23 cellular contexts compared by ENCODE assay signal in the genomic region with DNA sequence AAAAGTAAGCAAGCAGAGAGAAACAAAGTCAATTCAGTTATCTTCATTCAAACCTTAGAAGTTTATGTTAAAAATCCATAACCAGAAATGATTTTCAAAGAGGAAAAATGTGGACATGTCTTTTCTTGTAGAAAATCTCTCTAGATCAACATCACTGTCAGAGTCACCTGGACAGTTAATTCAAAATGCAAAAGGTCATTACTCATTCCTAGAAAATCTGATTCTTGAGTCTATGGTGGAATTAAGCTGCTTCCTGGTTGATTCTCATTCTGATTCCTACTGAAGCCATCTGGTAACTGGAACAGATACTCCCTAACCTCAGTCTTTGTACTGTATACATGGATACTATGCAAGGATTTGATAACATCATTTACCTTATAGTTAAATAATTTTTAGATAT.
"Had no signal": no experiment of that assay in that cellular context is flagged by ENCODE, and none has a peak within 500 bp of the region (broad histone marks: within the 10 kb centered on the region; RNA-seq: fewer than 3 reads in every experiment).

No MANE protein-coding gene starts in this region.

- H3K9me3 Mint-ChIP-seq: activated naive CD4-positive, alpha-beta T cell treated with anti-CD3 and anti-CD28 coated beads, Interleukin-2, amount 50 U/mL, for 24 hours; nephron progenitor cell; stimulated activated memory B cell treated with anti-CD40 and anti-IgM and Interleukin-4, amounts not matched to agents 10 μg/mL and 1 μg/mL and 100 μg/mL, for 72 hours had no signal

- H3K27me3 Mint-ChIP-seq: activated naive CD4-positive, alpha-beta T cell treated with anti-CD3 and anti-CD28 coated beads, Interleukin-2, amount 50 U/mL, for 24 hours; dendritic cell treated with granulocyte-macrophage colony-stimulating factor and Interleukin-4, amounts not matched to agents 40 ng/mL and 50 ng/mL, for 4 days had no signal

- ATAC-seq: stimulated activated memory B cell treated with anti-CD40 and anti-IgM and Interleukin-4, amounts not matched to agents 10 μg/mL and 1 μg/mL and 100 μg/mL, for 72 hours had no signal

- H3K27ac ChIP-seq: esophagus squamous epithelium, hepatocyte, left ventricle myocardium inferior, sigmoid colon, spleen, thoracic aorta, upper lobe of left lung, VCaP had no signal

- H3K4me1 ChIP-seq: esophagus squamous epithelium, left ventricle myocardium inferior, sigmoid colon, spleen, upper lobe of left lung had no signal

- FAIRE-seq: astrocyte had no signal

- H3K36me3 Mint-ChIP-seq: activated naive CD4-positive, alpha-beta T cell treated with anti-CD3 and anti-CD28 coated beads, Interleukin-2, amount 50 U/mL, for 24 hours; stimulated activated memory B cell treated with anti-CD40 and anti-IgM and Interleukin-4, amounts not matched to agents 10 μg/mL and 1 μg/mL and 100 μg/mL, for 72 hours had no signal

- DNase-seq: activated CD4-positive, alpha-beta T cell treated with anti-CD3 and anti-CD28 coated beads, Interleukin-2, amount 50 U/mL, for 1 hour; activated CD4-positive, CD25-positive, alpha-beta regulatory T cell treated with anti-CD3 and anti-CD28 coated beads, Interleukin-2, amount 50 U/mL, for 72 hours; activated CD8-positive, alpha-beta memory T cell treated with anti-CD3 and anti-CD28 coated beads for 24 hours; activated CD8-positive, alpha-beta memory T cell treated with anti-CD3 and anti-CD28 coated beads, Interleukin-2, amount 50 U/mL, for 48 hours; activated gamma-delta T cell; effector CD8-positive, alpha-beta T cell; esophagus squamous epithelium; islet precursor cell; left ventricle myocardium inferior; nephron progenitor cell; nucleus accumbens; sigmoid colon; spleen; stimulated activated CD4-positive, alpha-beta T cell treated with anti-CD3 and anti-CD28 coated beads, Interleukin-4, amount 100 ng/mL, for 4 hours; T-helper 2 cell; upper lobe of left lung had no signal

- H3K4me3 ChIP-seq: esophagus squamous epithelium, hepatocyte, left ventricle myocardium inferior, sigmoid colon, spleen, thoracic aorta, upper lobe of left lung had no signal

- H3K4me3 Mint-ChIP-seq: activated naive CD4-positive, alpha-beta T cell treated with anti-CD3 and anti-CD28 coated beads, Interleukin-2, amount 50 U/mL, for 24 hours; dendritic cell treated with granulocyte-macrophage colony-stimulating factor and Interleukin-4, amounts not matched to agents 40 ng/mL and 50 ng/mL, for 4 days; nephron progenitor cell; stimulated activated memory B cell treated with anti-CD40 and anti-IgM and Interleukin-4, amounts not matched to agents 10 μg/mL and 1 μg/mL and 100 μg/mL, for 72 hours had no signal

- H3K4me1 Mint-ChIP-seq: activated naive CD4-positive, alpha-beta T cell treated with anti-CD3 and anti-CD28 coated beads, Interleukin-2, amount 50 U/mL, for 24 hours; nephron progenitor cell; stimulated activated memory B cell treated with anti-CD40 and anti-IgM and Interleukin-4, amounts not matched to agents 10 μg/mL and 1 μg/mL and 100 μg/mL, for 72 hours had no signal

- H3K27ac Mint-ChIP-seq: activated naive CD4-positive, alpha-beta T cell treated with anti-CD3 and anti-CD28 coated beads, Interleukin-2, amount 50 U/mL, for 24 hours; dendritic cell treated with granulocyte-macrophage colony-stimulating factor and Interleukin-4, amounts not matched to agents 40 ng/mL and 50 ng/mL, for 4 days; nephron progenitor cell; stimulated activated memory B cell treated with anti-CD40 and anti-IgM and Interleukin-4, amounts not matched to agents 10 μg/mL and 1 μg/mL and 100 μg/mL, for 72 hours had no signal

- H3K27me3 ChIP-seq: esophagus squamous epithelium, hepatocyte, sigmoid colon, spleen, upper lobe of left lung had no signal

- H3K9me3 ChIP-seq: esophagus squamous epithelium, left ventricle myocardium inferior, sigmoid colon, spleen, thoracic aorta, upper lobe of left lung had no signal

- H3K36me3 ChIP-seq: esophagus squamous epithelium, left ventricle myocardium inferior, sigmoid colon, spleen, thoracic aorta, upper lobe of left lung had no signal
